ENCODE assay signal across 1 cellular context in genomic region chr2:164711246-164712138, GRCh38.
TF ChIP-seq lines count a peak whose summit lies in the region.

No MANE protein-coding gene starts in this region.

TF ChIP-seq in HepG2, 621 proteins besides CTCF, POLR2A, EP300 and RAD21 (continued from another document):
- TF ChIP-seq ZNF318 (CRISPR knock-in tag; IDR thresholded peaks at IDR 0.05) (no peak), SPEN (CRISPR knock-in tag; IDR thresholded peaks at IDR 0.05; ENCODE audit: low read depth) (no peak), POGZ (CRISPR knock-in tag; IDR thresholded peaks at IDR 0.05) (peak; percentile 68; the same call in 1 of the 2 replicates), DPF2 (CRISPR knock-in tag; IDR thresholded peaks at IDR 0.05; ENCODE audit: borderline replicate concordance, low read depth) (peak; percentile 23; the same call in 1 of the 2 replicates), ZBTB43 (CRISPR knock-in tag; conservative IDR thresholded peaks at IDR 0.05) (no peak), ZFYVE20 (CRISPR knock-in tag; IDR thresholded peaks at IDR 0.05; ENCODE audit: borderline replicate concordance, low read depth) (no peak), PHB2 (IDR thresholded peaks at IDR 0.05; ENCODE audit: partially characterized antibody) (no peak), ZNF276 (CRISPR knock-in tag; IDR thresholded peaks at IDR 0.05; ENCODE audit: low read depth) (no peak), ZNF772 (CRISPR knock-in tag; IDR thresholded peaks at IDR 0.05) (no peak), TBL1XR1 (IDR thresholded peaks at IDR 0.05; ENCODE audit: borderline replicate concordance, low read length, partially characterized antibody) (peak; percentile 38), ZNF670 (CRISPR knock-in tag; IDR thresholded peaks at IDR 0.05; ENCODE audit: borderline replicate concordance) (no peak), GABPB1 (CRISPR knock-in tag; IDR thresholded peaks at IDR 0.05) (no peak), HDAC2 (CRISPR knock-in tag; IDR thresholded peaks at IDR 0.05) (no peak), FOXP1 (IDR thresholded peaks at IDR 0.05) (no peak), FOXP1 (CRISPR knock-in tag; IDR thresholded peaks at IDR 0.05) (peak; percentile 54; the same call in 1 of the 2 replicates), HNF1A (IDR thresholded peaks at IDR 0.05; ENCODE audit: low read depth) (peak; percentile 95), HNF1A (CRISPR knock-in tag; IDR thresholded peaks at IDR 0.05; ENCODE audit: borderline replicate concordance) (peak; percentile 97)
- TF ChIP-seq, protein P1, sequence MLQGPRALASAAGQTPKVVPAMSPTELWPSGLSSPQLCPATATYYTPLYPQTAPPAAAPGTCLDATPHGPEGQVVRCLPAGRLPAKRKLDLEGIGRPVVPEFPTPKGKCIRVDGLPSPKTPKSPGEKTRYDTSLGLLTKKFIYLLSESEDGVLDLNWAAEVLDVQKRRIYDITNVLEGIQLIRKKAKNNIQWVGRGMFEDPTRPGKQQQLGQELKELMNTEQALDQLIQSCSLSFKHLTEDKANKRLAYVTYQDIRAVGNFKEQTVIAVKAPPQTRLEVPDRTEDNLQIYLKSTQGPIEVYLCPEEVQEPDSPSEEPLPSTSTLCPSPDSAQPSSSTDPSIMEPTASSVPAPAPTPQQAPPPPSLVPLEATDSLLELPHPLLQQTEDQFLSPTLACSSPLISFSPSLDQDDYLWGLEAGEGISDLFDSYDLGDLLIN (CRISPR knock-in tag; IDR thresholded peaks at IDR 0.05; ENCODE audit: borderline replicate concordance), result no peak
- TF ChIP-seq, protein P2, sequence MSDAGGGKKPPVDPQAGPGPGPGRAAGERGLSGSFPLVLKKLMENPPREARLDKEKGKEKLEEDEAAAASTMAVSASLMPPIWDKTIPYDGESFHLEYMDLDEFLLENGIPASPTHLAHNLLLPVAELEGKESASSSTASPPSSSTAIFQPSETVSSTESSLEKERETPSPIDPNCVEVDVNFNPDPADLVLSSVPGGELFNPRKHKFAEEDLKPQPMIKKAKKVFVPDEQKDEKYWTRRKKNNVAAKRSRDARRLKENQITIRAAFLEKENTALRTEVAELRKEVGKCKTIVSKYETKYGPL (CRISPR knock-in tag; IDR thresholded peaks at IDR 0.05), result no peak
- TF ChIP-seq, protein P3, sequence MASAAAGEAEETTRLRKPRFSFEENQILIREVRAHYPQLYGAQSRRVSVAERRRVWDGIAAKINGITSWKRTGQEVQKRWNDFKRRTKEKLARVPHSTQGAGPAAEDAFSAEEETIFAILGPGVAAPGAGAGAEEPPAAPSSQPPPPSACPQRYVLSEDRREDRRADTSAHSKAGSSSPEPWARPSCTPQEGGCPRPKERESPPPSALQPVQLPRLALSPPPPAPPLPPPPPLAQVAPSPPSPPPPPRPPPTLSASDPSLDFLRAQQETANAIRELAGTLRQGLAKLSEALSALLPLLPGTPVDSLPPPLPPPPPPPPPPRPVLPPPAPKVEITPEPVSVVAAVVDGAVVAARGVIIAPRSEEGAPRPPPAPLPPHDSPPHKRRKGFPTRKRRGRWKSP (CRISPR knock-in tag; IDR thresholded peaks at IDR 0.05), result no peak; the same call in 1 of the 2 replicates
